ENCODE assay signal across 30 cellular contexts in the genomic region with DNA sequence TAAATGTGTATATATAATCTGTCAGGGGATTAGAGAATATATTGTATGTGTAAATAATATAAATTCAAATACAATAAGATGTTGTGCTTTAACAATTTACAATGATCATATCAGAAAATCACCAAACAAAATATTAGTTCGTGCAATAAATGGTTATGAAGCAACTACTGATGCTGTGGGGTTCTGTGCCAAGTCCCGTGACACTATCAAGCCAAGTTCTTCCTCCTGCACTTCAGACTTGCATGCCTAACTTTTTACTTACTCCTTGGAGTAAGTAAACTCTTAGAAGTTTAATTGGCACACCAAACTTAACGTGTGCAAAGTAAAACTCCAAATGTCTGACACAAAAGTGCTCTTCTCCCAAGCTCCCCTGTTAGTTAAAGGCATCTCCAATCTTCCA.
"Had no signal": no experiment of that assay in that cellular context is flagged by ENCODE, and none has a peak within 500 bp of the region (broad histone marks: within the 10 kb centered on the region; RNA-seq: fewer than 3 reads in every experiment).

No MANE protein-coding gene starts in this region.

- H3K4me1 ChIP-seq: adrenal gland, body of pancreas, breast epithelium had no signal

- H3K36me3 ChIP-seq: adrenal gland, brain microvascular endothelial cell, breast epithelium had no signal

- H3K9me3 ChIP-seq: adrenal gland, body of pancreas, breast epithelium had no signal

- H3K27me3 ChIP-seq: adrenal gland, body of pancreas, brain microvascular endothelial cell, breast epithelium had no signal

- DNase-seq: activated B cell treated with CpG ODN at 0.5 μM for 24 hours; activated CD4-positive, alpha-beta memory T cell treated with anti-CD3 and anti-CD28 coated beads for 36 hours; activated CD4-positive, alpha-beta T cell treated with anti-CD3 and anti-CD28 coated beads for 4 hours; activated CD4-positive, alpha-beta T cell treated with anti-CD3 and anti-CD28 coated beads, Interleukin-2, amount 10 ng/mL, durations not matched to agents 24 days and 14 days; activated CD4-positive, alpha-beta T cell treated with anti-CD3 and anti-CD28 coated beads, Interleukin-2, amount 50 U/mL, for 1 hour; activated CD4-positive, alpha-beta T cell treated with anti-CD3 and anti-CD28 coated beads, Interleukin-2, amount 50 U/mL, for 4 hours; activated CD4-positive, CD25-positive, alpha-beta regulatory T cell treated with anti-CD3 and anti-CD28 coated beads, Interleukin-2, amount 50 U/mL, for 72 hours; activated CD8-positive, alpha-beta memory T cell treated with anti-CD3 and anti-CD28 coated beads, Interleukin-2, amount 50 U/mL, for 4 hours; activated CD8-positive, alpha-beta T cell treated with anti-CD3 and anti-CD28 coated beads for 36 hours; activated effector memory CD4-positive, alpha-beta T cell treated with anti-CD3 and anti-CD28 coated beads, Interleukin-2, amount 50 U/mL, for 16 hours; activated gamma-delta T cell treated with Interleukin-2 at 50 U/mL for 16 hours; activated naive CD4-positive, alpha-beta T cell; activated naive CD4-positive, alpha-beta T cell treated with anti-CD3 and anti-CD28 coated beads for 36 hours; activated naive CD4-positive, alpha-beta T cell treated with anti-CD3 and anti-CD28 coated beads, Interleukin-2, amount 50 U/mL, for 16 hours; activated naive CD8-positive, alpha-beta T cell treated with anti-CD3 and anti-CD28 coated beads for 36 hours; activated T-cell treated with anti-CD3 and anti-CD28 coated beads for 4 hours; activated T-cell treated with anti-CD3 and anti-CD28 coated beads, Interleukin-2, amount 50 U/mL, for 1 hour; activated T-cell treated with anti-CD3 and anti-CD28 coated beads, Interleukin-2, amount 50 U/mL, for 4 hours; activated T-cell treated with anti-CD3 and anti-CD28 coated beads, Interleukin-2, amount 50 U/mL, for 72 hours; adrenal gland; amniotic stem cell; aorta; body of pancreas; brain microvascular endothelial cell; central memory CD4-positive, alpha-beta T cell; T-helper 1 cell; T-helper 2 cell; T-helper 9 cell had no signal

- H3K4me3 ChIP-seq: adrenal gland, body of pancreas, breast epithelium had no signal

- H3K27ac ChIP-seq: adrenal gland, body of pancreas, brain microvascular endothelial cell, breast epithelium, VCaP had no signal
